In the genomic region with DNA sequence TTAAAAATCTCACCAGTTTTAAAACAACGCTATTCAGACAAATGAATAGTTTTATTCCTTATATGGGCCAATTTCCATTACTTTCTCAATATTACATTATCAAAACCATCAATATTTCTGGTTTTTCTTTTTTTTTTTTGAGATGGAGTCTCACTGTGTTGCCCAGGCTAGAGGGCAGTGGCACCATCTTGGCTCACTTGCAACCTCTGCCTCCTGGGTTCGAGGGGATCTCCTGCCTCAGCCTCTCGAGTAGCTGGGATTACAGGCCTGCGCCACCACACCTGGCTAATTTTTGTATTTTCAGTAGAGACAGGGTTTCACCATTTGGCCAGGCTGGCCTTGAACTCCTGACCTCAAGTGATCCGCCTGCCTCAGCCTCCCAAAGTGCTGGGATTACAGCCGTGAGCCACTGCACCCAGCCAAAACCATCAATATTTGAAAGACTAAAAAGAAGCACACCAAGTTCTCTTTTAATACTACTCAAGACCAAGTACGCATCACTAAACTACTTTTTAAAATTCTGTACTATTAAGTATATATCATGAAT, we compare ENCODE assay signal across 7 cellular contexts. TPM values are rescaled to one million over a fixed set of nuclear protein-coding genes. Genes with fewer than 3 reads are reported as not detected.
A peak's percentile ranks its signal among the peaks of the same experiment; 100 is the strongest.
DNase-seq lines count a peak whose midpoint lies in the region; ATAC-seq and TF ChIP-seq lines count a peak whose summit lies in the region.
"Not testable (repeated sequence)": the region's sequence is repeated elsewhere in the genome, so short reads cannot be mapped to it uniquely, and the experiment has no call there.

No MANE protein-coding gene starts in this region.

- H3K4me2 ChIP-seq in OCI-LY7 (ENCODE audit: low read length), result peak overlapping the region; percentile 95

- peak overlapping the region; percentile 46 for H3K27ac Mint-ChIP-seq in activated T-helper 17 cell treated with anti-CD3 and anti-CD28 coated beads, Interleukin-2, amount 50 U/mL, for 72 hours
- H3K27ac Mint-ChIP-seq in naive B cell, result peak overlapping the region in 3 of 6 donors; percentile 28 to 99 (median 47)

- H3K4me1 Mint-ChIP-seq in activated T-helper 17 cell treated with anti-CD3 and anti-CD28 coated beads, Interleukin-2, amount 50 U/mL, for 72 hours, result peaks cover 31% of the 10 kb centered on the region
- peaks cover 29 to 71% (median 63%) of the 10 kb centered on the region in 3 donors for H3K4me1 Mint-ChIP-seq in naive B cell

- H3K27me3 ChIP-seq in GM06990 (replicated peaks; ENCODE audit: control insufficient read depth, insufficient read depth, low read length); heart left ventricle; gastrocnemius medialis: not testable (repeated sequence)

- TF ChIP-seq POLR2A in heart left ventricle (IDR thresholded peaks at IDR 0.05); gastrocnemius medialis (IDR thresholded peaks at IDR 0.05): not testable (repeated sequence)

- WGBS in heart left ventricle, 4 donors, result 80 to 93% (median 87%) methylated on average over 7 of the region's 7 CpGs

- intact Hi-C loops in OCI-LY7 (cut with micrococcal nuclease; ENCODE audit: unreplicated experiment), result not testable (repeated sequence)
- intact Hi-C loops in heart left ventricle (cut with DNase I), result loop anchor here in 3 of 10 donors (1.0 to 5.0 kb wide), 2 partner anchors 9 to 49 kb away; partner anchors contain the start of genes ACOT13 (in 3 of the 3) and TDP2 (in 3 of the 3)
- intact Hi-C loops in gastrocnemius medialis (cut with DNase I; ENCODE audit: low total_unique reads), result loop anchor here (5.0 kb wide), 1 partner anchor 224 kb away; the partner anchor contains the start of gene ALDH5A1

- peak overlapping the region; percentile 76 for H3K4me3 ChIP-seq in GM06990 (replicated peaks; ENCODE audit: low read depth, low read length)
- peak overlapping the region; percentile 86 for H3K4me3 ChIP-seq in OCI-LY7 (ENCODE audit: low read depth, low read length, poor library complexity, severe bottlenecking)
- H3K4me3 ChIP-seq in choroid plexus epithelial cell (ENCODE audit: low read depth, low read length), result peak overlapping the region; percentile 98
- peak overlapping the region in 10 of 12 donors; percentile 91 to 97 (median 94) for H3K4me3 ChIP-seq in heart left ventricle
- H3K4me3 ChIP-seq in gastrocnemius medialis, result peak overlapping the region; percentile 82 to 99 (median 87)

- not testable (repeated sequence) for H3K27me3 Mint-ChIP-seq in activated T-helper 17 cell treated with anti-CD3 and anti-CD28 coated beads, Interleukin-2, amount 50 U/mL, for 72 hours; naive B cell

- peaks cover 97% of the 10 kb centered on the region for H3K36me3 Mint-ChIP-seq in activated T-helper 17 cell treated with anti-CD3 and anti-CD28 coated beads, Interleukin-2, amount 50 U/mL, for 72 hours (ENCODE audit: low read depth)
- H3K36me3 Mint-ChIP-seq in naive B cell, result peaks cover 10 to 15% of the 10 kb centered on the region in 2 donors

- not testable (repeated sequence) for DNase-seq in GM06990 (ENCODE audit: extremely low read depth, insufficient read length); OCI-LY7 (ENCODE audit: low spot score); choroid plexus epithelial cell (ENCODE audit: low read depth); heart left ventricle; naive B cell; gastrocnemius medialis

- peak overlapping the region; percentile 79 for H3K4me3 Mint-ChIP-seq in activated T-helper 17 cell treated with anti-CD3 and anti-CD28 coated beads, Interleukin-2, amount 50 U/mL, for 72 hours
- peak overlapping the region; percentile 32 to 98 (median 69) for H3K4me3 Mint-ChIP-seq in naive B cell

- not testable (repeated sequence) for H3K9me3 Mint-ChIP-seq in activated T-helper 17 cell treated with anti-CD3 and anti-CD28 coated beads, Interleukin-2, amount 50 U/mL, for 72 hours; naive B cell

- CTCF ChIA-PET in OCI-LY7 (lab: Charles Lee; ENCODE audit: unreplicated experiment), result not testable (repeated sequence)

- H3K9me2 ChIP-seq in OCI-LY7 (ENCODE audit: insufficient read depth, low read length), result not testable (repeated sequence)

- in situ Hi-C loops in gastrocnemius medialis (cut with MboI; ENCODE audit: low sequenced_read_pairs in 4 of 4), result loop anchor here in 2 of 4 donors (10.0 to 25.0 kb wide), 3 partner anchors 58 to 322 kb away; partner anchors contain the start of genes GMNN (in 1 of the 2) and MRS2 (in 1 of the 2)

- not testable (repeated sequence) for H2AFZ ChIP-seq in OCI-LY7 (ENCODE audit: low read length)

- peaks cover 42% of the 10 kb centered on the region for H4K20me1 ChIP-seq in OCI-LY7 (ENCODE audit: insufficient read depth, low read length)

- not testable (repeated sequence) for ATAC-seq in activated T-helper 17 cell treated with anti-CD3 and anti-CD28 coated beads, Interleukin-2, amount 50 U/mL, for 72 hours (replicated peaks); heart left ventricle; naive B cell (ENCODE audit: low read depth in 2 of 2); gastrocnemius medialis

- not testable (repeated sequence) for H3K27ac ChIP-seq in OCI-LY7 (ENCODE audit: low read depth, low read length, poor library complexity, severe bottlenecking)
- H3K27ac ChIP-seq in heart left ventricle, result peak overlapping the region in 1 of 12 donors; percentile 100
- peak overlapping the region in 3 of 4 donors; percentile 4 to 100 (median 98) for H3K27ac ChIP-seq in gastrocnemius medialis

- BruUV-seq in OCI-LY7 (replicated peaks; lab: Mats Ljungman, UMichigan), result not testable (repeated sequence)

- POLR2A ChIA-PET in OCI-LY7 (lab: Charles Lee), result interaction anchor here (0.5 to 1.1 kb wide), 3 partner anchors 59 to 343 kb away, joined by 3 to 4 read pairs (median 3); partner anchors contain the start of gene GMNN

- not testable (repeated sequence) for H3K9me3 ChIP-seq in OCI-LY7 (ENCODE audit: low read length); heart left ventricle; gastrocnemius medialis

- not testable (repeated sequence) for H3K36me3 ChIP-seq in GM06990 (ENCODE audit: control insufficient read depth, insufficient read depth, low read length)
- H3K36me3 ChIP-seq in OCI-LY7 (ENCODE audit: insufficient read depth, low read length) (peaks cover 80% of the 10 kb centered on the region), heart left ventricle (peaks cover 0 to 77% (median 47%) of the 10 kb centered on the region in 9 donors), gastrocnemius medialis (peaks cover 0 to 54% of the 10 kb centered on the region in 2 donors)

- TF ChIP-seq CTCF in GM06990 (IDR thresholded peaks at IDR 0.05; ENCODE audit: insufficient read depth, low read length, poor library complexity, severe bottlenecking); OCI-LY7 (conservative IDR thresholded peaks at IDR 0.05; ENCODE audit: low read length); choroid plexus epithelial cell (conservative IDR thresholded peaks at IDR 0.05; ENCODE audit: low read depth, low read length); heart left ventricle (IDR thresholded peaks at IDR 0.05); gastrocnemius medialis (IDR thresholded peaks at IDR 0.05 in 4 of 5, conservative IDR thresholded peaks at IDR 0.05 in 1 of 5): not testable (repeated sequence)

- H3K4me1 ChIP-seq in OCI-LY7 (ENCODE audit: insufficient read depth, low read length, poor library complexity, severe bottlenecking), result peaks cover 26% of the 10 kb centered on the region
- H3K4me1 ChIP-seq in heart left ventricle, result peaks cover 3 to 77% (median 63%) of the 10 kb centered on the region in 12 donors
- peaks cover 52 to 63% of the 10 kb centered on the region in 2 donors for H3K4me1 ChIP-seq in gastrocnemius medialis

- peaks cover 87% of the 10 kb centered on the region for H3K79me2 ChIP-seq in OCI-LY7 (ENCODE audit: insufficient read depth, low read depth, low read length)

RNA-seq across cellular contexts. Expression of gene C6orf62, which starts 2.3 kb away (rescaled TPM):
- 36.6 and 42.3 TPM in 2 replicates for total RNA-seq in OCI-LY7 (2014; rRNA removed; shearing (Covaris generic))
- total RNA-seq in OCI-LY7 (2022) (77.4 and 81.2 TPM in 2 replicates), heart left ventricle (10 to 100 TPM; 20.8 to 92.8 (median 40.7) TPM), gastrocnemius medialis (10 to 100 TPM; 24.1 to 50.7 (median 36.0) TPM)
- 100 to 1,000 TPM; 106 to 185 TPM for total RNA-seq in activated T-helper 17 cell treated with anti-CD3 and anti-CD28 coated beads, Interleukin-2, amount 50 U/mL, for 72 hours
- polyA plus RNA-seq in heart left ventricle (10 to 100 TPM; 28.9 to 48.0 TPM), naive B cell (ENCODE audit: low read depth in 6 of 6) (100 to 1,000 TPM; 100 to 145 (median 120) TPM)

RNA-seq across cellular contexts. Expression of gene ACOT13, which starts 49.8 kb away (rescaled TPM):
- total RNA-seq in OCI-LY7 (2014; rRNA removed; shearing (Covaris generic)), result 4.1 and 6.7 TPM in 2 replicates
- total RNA-seq in OCI-LY7 (2022), result 16.4 and 19.0 TPM in 2 replicates
- 10 to 100 TPM; 19.2 to 23.5 TPM for total RNA-seq in activated T-helper 17 cell treated with anti-CD3 and anti-CD28 coated beads, Interleukin-2, amount 50 U/mL, for 72 hours
- 10 to 100 TPM; 28.1 to 62.7 (median 55.3) TPM for total RNA-seq in heart left ventricle
- polyA plus RNA-seq in heart left ventricle, result 100 to 1,000 TPM in 1 of 2 donors, 10 to 100 TPM in 1; 21.6 to 160 TPM
- polyA plus RNA-seq in naive B cell (ENCODE audit: low read depth in 6 of 6), result 10 to 100 TPM in 1 of 6 donors, 1 to 10 TPM in 5; 4.0 to 10.8 (median 9.1) TPM
- total RNA-seq in gastrocnemius medialis, result 10 to 100 TPM; 13.6 to 28.2 (median 21.1) TPM

RNA-seq across cellular contexts. Expression of gene TDP2, which starts 50.0 kb away (rescaled TPM):
- 22.5 and 27.2 TPM in 2 replicates for total RNA-seq in OCI-LY7 (2014; rRNA removed; shearing (Covaris generic))
- total RNA-seq in OCI-LY7 (2022) (39.4 and 39.6 TPM in 2 replicates), heart left ventricle (10 to 100 TPM; 14.0 to 33.4 (median 25.1) TPM), gastrocnemius medialis (10 to 100 TPM; 17.6 to 44.2 (median 21.7) TPM)
- 10 to 100 TPM; 51.6 to 55.3 TPM for total RNA-seq in activated T-helper 17 cell treated with anti-CD3 and anti-CD28 coated beads, Interleukin-2, amount 50 U/mL, for 72 hours
- polyA plus RNA-seq in heart left ventricle (10 to 100 TPM; 21.3 to 35.8 TPM), naive B cell (ENCODE audit: low read depth in 6 of 6) (10 to 100 TPM; 14.9 to 48.7 (median 32.0) TPM)

RNA-seq across cellular contexts. Expression of gene GMNN, which starts 58.1 kb away (rescaled TPM):
- total RNA-seq in OCI-LY7 (2014; rRNA removed; shearing (Covaris generic)), result 101 and 130 TPM in 2 replicates
- total RNA-seq in OCI-LY7 (2022) (120 and 131 TPM in 2 replicates), heart left ventricle (10 to 100 TPM in 2 of 9 donors, 1 to 10 TPM in 7; 4.5 to 12.9 (median 6.8) TPM), gastrocnemius medialis (1 to 10 TPM; 2.6 to 4.4 (median 3.3) TPM)
- 10 to 100 TPM; 61.3 to 80.4 TPM for total RNA-seq in activated T-helper 17 cell treated with anti-CD3 and anti-CD28 coated beads, Interleukin-2, amount 50 U/mL, for 72 hours
- polyA plus RNA-seq in heart left ventricle (10 to 100 TPM in 1 of 2 donors, 1 to 10 TPM in 1; 4.7 to 19.2 TPM), naive B cell (ENCODE audit: low read depth in 6 of 6) (1 to 10 TPM; 2.9 to 8.3 (median 4.2) TPM)
